ENCODE assay signal across 21 cellular contexts in the genomic region with DNA sequence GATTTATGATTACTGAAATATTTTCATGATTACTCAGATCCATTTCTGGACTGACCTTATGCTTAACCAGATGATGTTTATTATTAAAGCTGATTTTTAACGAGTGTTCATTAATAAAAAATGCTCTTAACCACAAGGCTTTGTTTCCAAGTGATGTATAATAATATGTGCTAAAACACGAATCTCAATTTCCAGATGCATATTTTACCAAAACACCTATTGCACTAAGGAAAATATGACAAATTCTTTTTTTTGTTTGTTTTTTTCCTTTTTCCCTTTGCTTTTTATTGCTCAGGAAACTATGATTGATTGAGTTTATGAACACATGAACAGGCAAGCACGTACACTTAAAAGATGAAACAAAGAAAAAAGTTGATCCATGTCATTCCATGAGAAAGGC. TPM values are rescaled to one million over a fixed set of nuclear protein-coding genes. Genes with fewer than 3 reads are reported as not detected.
DNase-seq lines count a peak whose midpoint lies in the region; ATAC-seq, FAIRE-seq and TF ChIP-seq lines count a peak whose summit lies in the region.
"Had no signal": no experiment of that assay in that cellular context is flagged by ENCODE, and none has a peak within 500 bp of the region (broad histone marks: within the 10 kb centered on the region; RNA-seq: fewer than 3 reads in every experiment).

No MANE protein-coding gene starts in this region.

- H3K4me3 ChIP-seq in cardiac muscle cell (no peak overlapping the region), keratinocyte (ENCODE audit: control insufficient read depth in 2 of 3, extremely low read depth in 1 of 3, insufficient read depth in 2 of 3, low read depth in 1 of 3, low read length in 3 of 3) (no peak overlapping the region)
- H3K4me3 ChIP-seq: MG63, SJSA1 had no signal

- dilution Hi-C loops in keratinocyte (cut with MboI; ENCODE audit: extremely low pct_ligation_motif_present, low sequenced_read_pairs), result no loop called here

- H3K27ac ChIP-seq in cardiac muscle cell (peak overlapping the region; percentile 73), keratinocyte (ENCODE audit: control insufficient read depth, insufficient read depth, low read length) (peak overlapping the region; percentile 88)
- H3K27ac ChIP-seq: HL-60, SJSA1 had no signal

- no peak overlapping the region for H2AFZ ChIP-seq in keratinocyte (ENCODE audit: control insufficient read depth, low read length)

- H3K4me2 ChIP-seq in keratinocyte (ENCODE audit: control insufficient read depth, extremely low read depth, insufficient read depth, low read depth, low read length), result peak overlapping the region; percentile 92

- DNase-seq in cardiac muscle cell (ENCODE audit: low read depth in 1 of 2, low spot score in 1 of 2) (no peak), left cardiac atrium (no peak), dermis blood vessel endothelial cell (peak; percentile 48), keratinocyte (ENCODE audit: low read depth, low spot score) (no peak), WTC11 (ENCODE audit: low spot score) (no peak)
- no peak for DNase-seq in stimulated activated naive CD4-positive, alpha-beta T cell treated with Interleukin-2 at 50 U/mL for 16 hours (lab: John Stamatoyannopoulos, UW)
- DNase-seq: BE2C; CD4-positive, CD25-positive, alpha-beta regulatory T cell; DMS153; EL; MG63; NCI-H1048; NCI-H1436; NCI-H1930; NCI-H345; NCI-H524 treated with DMSO at 0.1 percent for 48 hours had no signal

- H3K27me3 ChIP-seq in cardiac muscle cell (no peaks in the 10 kb centered on the region), keratinocyte (ENCODE audit: control insufficient read depth, extremely low read depth, insufficient read depth, low read length) (no peaks in the 10 kb centered on the region)
- H3K27me3 ChIP-seq: BE2C, MG63, SJSA1 had no signal

- CTCF ChIA-PET in WTC11 (lab: Charles Lee), result no interaction called here

- no peak overlapping the region for H3K27ac Mint-ChIP-seq in WTC11
- H3K27ac Mint-ChIP-seq: CD4-positive, CD25-positive, alpha-beta regulatory T cell had no signal

- no peak for ATAC-seq in left cardiac atrium
- no peak for ATAC-seq in WTC11
- no peak for ATAC-seq in HG03159 (IDR thresholded peaks at IDR 0.05; ENCODE audit: unreplicated experiment)
- ATAC-seq in GM18909 (IDR thresholded peaks at IDR 0.05; ENCODE audit: poor library complexity, unreplicated experiment), result no peak

- H3K9me3 ChIP-seq in cardiac muscle cell (ENCODE audit: low read depth) (no peaks in the 10 kb centered on the region), keratinocyte (ENCODE audit: control insufficient read depth, low read depth, low read length) (no peaks in the 10 kb centered on the region)
- H3K9me3 ChIP-seq: BE2C, MG63, SJSA1 had no signal

- H3K4me1 ChIP-seq in cardiac muscle cell (ENCODE audit: low read depth) (peaks cover 14% of the 10 kb centered on the region), keratinocyte (ENCODE audit: control insufficient read depth, extremely low read depth, insufficient read depth, low read length) (peaks cover 62% of the 10 kb centered on the region)
- H3K4me1 ChIP-seq: BE2C had no signal

- H3K36me3 ChIP-seq in cardiac muscle cell (no peaks in the 10 kb centered on the region), keratinocyte (ENCODE audit: control insufficient read depth in 2 of 2, extremely low read depth in 1 of 2, insufficient read depth in 2 of 2, low read length in 2 of 2) (no peaks in the 10 kb centered on the region)
- H3K36me3 ChIP-seq: BE2C, MG63, SJSA1 had no signal

- no peak for TF ChIP-seq CTCF in cardiac muscle cell (IDR thresholded peaks at IDR 0.05; ENCODE audit: low read depth, low read length)
- no peak for TF ChIP-seq CTCF in keratinocyte (optimal IDR thresholded peaks at IDR 0.05 in 1 of 3, IDR thresholded peaks at IDR 0.05 in 1 of 3, conservative IDR thresholded peaks at IDR 0.05 in 1 of 3; ENCODE audit: extremely low read depth in 1 of 3, insufficient read depth in 2 of 3, low read length in 3 of 3)
- TF ChIP-seq CTCF in WTC11 (IDR thresholded peaks at IDR 0.05), result no peak

- H3K4me1 Mint-ChIP-seq in WTC11, result peaks cover 42% of the 10 kb centered on the region

- H3K36me3 Mint-ChIP-seq in WTC11, result no peaks in the 10 kb centered on the region
- H3K36me3 Mint-ChIP-seq: CD4-positive, CD25-positive, alpha-beta regulatory T cell had no signal

- intact Hi-C loops in left cardiac atrium (cut with DNase I), result no loop called here

- H3K9me3 Mint-ChIP-seq in WTC11, result no peaks in the 10 kb centered on the region
- H3K9me3 Mint-ChIP-seq: CD4-positive, CD25-positive, alpha-beta regulatory T cell had no signal

- H3K27me3 Mint-ChIP-seq in WTC11 (ENCODE audit: low read depth), result no peaks in the 10 kb centered on the region
- H3K27me3 Mint-ChIP-seq: CD4-positive, CD25-positive, alpha-beta regulatory T cell had no signal

- H3K79me2 ChIP-seq in keratinocyte (ENCODE audit: control insufficient read depth, insufficient read depth, low read length), result no peaks in the 10 kb centered on the region

- H3K4me3 Mint-ChIP-seq in WTC11, result no peak overlapping the region
- H3K4me3 Mint-ChIP-seq: CD4-positive, CD25-positive, alpha-beta regulatory T cell had no signal

- H3K9me1 ChIP-seq in keratinocyte (ENCODE audit: control insufficient read depth, extremely low read depth, insufficient read depth, low read length), result no peaks in the 10 kb centered on the region

- H4K20me1 ChIP-seq in keratinocyte (ENCODE audit: control insufficient read depth, extremely low read depth, insufficient read depth, low read length), result no peaks in the 10 kb centered on the region

- H3K9ac ChIP-seq in keratinocyte (ENCODE audit: control insufficient read depth, extremely low read depth, insufficient read depth, low read length), result peak overlapping the region; percentile 68

- no peak for FAIRE-seq in keratinocyte (lab: Jason Lieb, UNC)
- FAIRE-seq: GM12891 had no signal

- POLR2A ChIA-PET in WTC11 (lab: Charles Lee), result interaction anchor here (0.7 kb wide), 1 partner anchor 18 kb away, joined by 3 read pairs; no protein-coding TSS in a partner anchor

TF ChIP-seq in WTC11, 78 proteins besides CTCF, POLR2A, EP300 and RAD21 (continues in another document):
- TF ChIP-seq, protein P1, sequence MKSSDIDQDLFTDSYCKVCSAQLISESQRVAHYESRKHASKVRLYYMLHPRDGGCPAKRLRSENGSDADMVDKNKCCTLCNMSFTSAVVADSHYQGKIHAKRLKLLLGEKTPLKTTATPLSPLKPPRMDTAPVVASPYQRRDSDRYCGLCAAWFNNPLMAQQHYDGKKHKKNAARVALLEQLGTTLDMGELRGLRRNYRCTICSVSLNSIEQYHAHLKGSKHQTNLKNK (CRISPR knock-in tag; IDR thresholded peaks at IDR 0.05), result no peak
- TF ChIP-seq, protein P2, sequence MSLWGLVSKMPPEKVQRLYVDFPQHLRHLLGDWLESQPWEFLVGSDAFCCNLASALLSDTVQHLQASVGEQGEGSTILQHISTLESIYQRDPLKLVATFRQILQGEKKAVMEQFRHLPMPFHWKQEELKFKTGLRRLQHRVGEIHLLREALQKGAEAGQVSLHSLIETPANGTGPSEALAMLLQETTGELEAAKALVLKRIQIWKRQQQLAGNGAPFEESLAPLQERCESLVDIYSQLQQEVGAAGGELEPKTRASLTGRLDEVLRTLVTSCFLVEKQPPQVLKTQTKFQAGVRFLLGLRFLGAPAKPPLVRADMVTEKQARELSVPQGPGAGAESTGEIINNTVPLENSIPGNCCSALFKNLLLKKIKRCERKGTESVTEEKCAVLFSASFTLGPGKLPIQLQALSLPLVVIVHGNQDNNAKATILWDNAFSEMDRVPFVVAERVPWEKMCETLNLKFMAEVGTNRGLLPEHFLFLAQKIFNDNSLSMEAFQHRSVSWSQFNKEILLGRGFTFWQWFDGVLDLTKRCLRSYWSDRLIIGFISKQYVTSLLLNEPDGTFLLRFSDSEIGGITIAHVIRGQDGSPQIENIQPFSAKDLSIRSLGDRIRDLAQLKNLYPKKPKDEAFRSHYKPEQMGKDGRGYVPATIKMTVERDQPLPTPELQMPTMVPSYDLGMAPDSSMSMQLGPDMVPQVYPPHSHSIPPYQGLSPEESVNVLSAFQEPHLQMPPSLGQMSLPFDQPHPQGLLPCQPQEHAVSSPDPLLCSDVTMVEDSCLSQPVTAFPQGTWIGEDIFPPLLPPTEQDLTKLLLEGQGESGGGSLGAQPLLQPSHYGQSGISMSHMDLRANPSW (CRISPR knock-in tag; conservative IDR thresholded peaks at IDR 0.05; ENCODE audit: low read depth), result no peak
- no peak for TF ChIP-seq USF2 (CRISPR knock-in tag; IDR thresholded peaks at IDR 0.05)
- TF ChIP-seq ATF2 (CRISPR knock-in tag; IDR thresholded peaks at IDR 0.05; ENCODE audit: borderline replicate concordance, low read depth), result no peak
- no peak for TF ChIP-seq NFATC4 (CRISPR knock-in tag; IDR thresholded peaks at IDR 0.05)
- TF ChIP-seq RORB (CRISPR knock-in tag; IDR thresholded peaks at IDR 0.05), result no peak

RNA-seq across cellular contexts. Expression of gene DUSP6, which starts 16.9 kb away (rescaled TPM):
- 200 and 260 TPM in 2 replicates for total RNA-seq in cardiac muscle cell
- polyA plus RNA-seq in cardiac muscle cell, result 177 and 191 TPM in 2 replicates
- 10 to 100 TPM; 47.8 to 53.2 TPM for total RNA-seq in left cardiac atrium
- total RNA-seq in dermis blood vessel endothelial cell, result 309 and 317 TPM in 2 replicates
- 205 to 251 TPM (median 221 TPM) in 3 replicates for polyA plus RNA-seq in keratinocyte
- 66.1 TPM for polyA plus RNA-seq in keratinocyte (2011; ENCODE audit: low read depth)
- polyA plus RNA-seq in keratinocyte (2011; cell fraction: cytosol; rRNA removed), result 66.2 and 96.4 TPM in 2 replicates
- 255 and 281 TPM in 2 replicates for polyA plus RNA-seq in keratinocyte (2011; cell fraction: nucleus; rRNA removed)
- 82.7 and 187 TPM in 2 replicates for polyA plus RNA-seq in keratinocyte (2012; ENCODE audit: low replicate concordance)
- 454 to 649 TPM (median 503 TPM) in 3 replicates for polyA minus RNA-seq in keratinocyte
- polyA minus RNA-seq in keratinocyte (2011; cell fraction: cytosol; rRNA and poly(A)+ RNA removed), result 290 TPM
- polyA minus RNA-seq in keratinocyte (2011; cell fraction: nucleus; rRNA and poly(A)+ RNA removed), result 297 and 332 TPM in 2 replicates
- total RNA-seq in WTC11 (2021), result 136 to 245 TPM (median 141 TPM) in 3 replicates
